17 cellular contexts compared by ENCODE assay signal in genomic region chr19:18840288-18841260, GRCh38. TPM values are rescaled to one million over a fixed set of nuclear protein-coding genes. Genes with fewer than 3 reads are reported as not detected.
DNase-seq lines count a peak whose midpoint lies in the region; ATAC-seq and TF ChIP-seq lines count a peak whose summit lies in the region.
"Had no signal": no experiment of that assay in that cellular context is flagged by ENCODE, and none has a peak within 500 bp of the region (broad histone marks: within the 10 kb centered on the region; RNA-seq: fewer than 3 reads in every experiment).

No MANE protein-coding gene starts in this region.

- no peak overlapping the region for H2AFZ ChIP-seq in hepatocyte

- no peak overlapping the region for H3K4me3 Mint-ChIP-seq in activated T-cell treated with anti-CD3 and anti-CD28 coated beads, Interleukin-2, amount 50 U/mL, for 24 hours
- H3K4me3 Mint-ChIP-seq: activated CD4-positive, alpha-beta memory T cell treated with anti-CD3 and anti-CD28 coated beads for 36 hours had no signal

- BruUV-seq in Panc1 (replicated peaks; lab: Mats Ljungman, UMichigan), result no TSS peak

- H4K20me1 ChIP-seq in hepatocyte (ENCODE audit: insufficient read depth, poor library complexity, severe bottlenecking), result peaks cover 100% of the 10 kb centered on the region

- H3K9me3 ChIP-seq in Panc1 (ENCODE audit: control insufficient read depth, insufficient read depth, low read depth, low read length) (no peaks in the 10 kb centered on the region), hepatocyte (ENCODE audit: low read depth) (no peaks in the 10 kb centered on the region), skeletal muscle tissue (ENCODE audit: control insufficient read depth in 3 of 3, low read length in 3 of 3) (no peaks in the 10 kb centered on the region)
- H3K9me3 ChIP-seq: lower lobe of right lung, ovary, tibial artery had no signal

- CTCF ChIA-PET in Panc1 (lab: Charles Lee), result no interaction called here

- TF ChIP-seq CTCF in Panc1 (IDR thresholded peaks at IDR 0.05) (no peak), hepatocyte (IDR thresholded peaks at IDR 0.05; ENCODE audit: poor library complexity) (no peak)

- intact Hi-C loops in Panc1 (cut with micrococcal nuclease; ENCODE audit: unreplicated experiment), result loop anchor here (10.0 kb wide), 1 partner anchor 56 kb away; no protein-coding TSS in a partner anchor

- H3K4me3 ChIP-seq in Panc1 (ENCODE audit: low read depth in 2 of 2, low read length in 2 of 2) (no peak overlapping the region), hepatocyte (no peak overlapping the region), skeletal muscle tissue (ENCODE audit: low read length in 3 of 3) (no peak overlapping the region)
- H3K4me3 ChIP-seq: lower lobe of right lung, ovary, tibial artery had no signal

- POLR2A ChIA-PET in Panc1 (lab: Charles Lee), result no interaction called here

- H3K27ac ChIP-seq in Panc1 (ENCODE audit: low read length) (no peak overlapping the region), hepatocyte (no peak overlapping the region), skeletal muscle tissue (ENCODE audit: low read depth, low read length) (no peak overlapping the region)
- H3K27ac ChIP-seq: ovary, tibial artery had no signal

- H3K4me1 ChIP-seq in Panc1 (ENCODE audit: control insufficient read depth, insufficient read depth, low read length) (peaks cover 3% of the 10 kb centered on the region; the same call in 1 of the 2 replicates), hepatocyte (ENCODE audit: insufficient read depth) (peaks cover 21% of the 10 kb centered on the region), skeletal muscle tissue (ENCODE audit: control insufficient read depth in 3 of 3, insufficient read depth in 3 of 3, low read length in 3 of 3) (peaks cover 63 to 86% (median 73%) of the 10 kb centered on the region in 3 donors)

- no peaks in the 10 kb centered on the region for H3K9me3 Mint-ChIP-seq in activated T-cell treated with anti-CD3 and anti-CD28 coated beads, Interleukin-2, amount 50 U/mL, for 24 hours
- H3K9me3 Mint-ChIP-seq: activated CD4-positive, alpha-beta memory T cell treated with anti-CD3 and anti-CD28 coated beads for 36 hours had no signal

- H3K36me3 ChIP-seq in Panc1 (ENCODE audit: control insufficient read depth, insufficient read depth, low read length) (no peaks in the 10 kb centered on the region; the same call in 1 of the 2 replicates), hepatocyte (replicated peaks; ENCODE audit: insufficient read depth, low read depth) (no peaks in the 10 kb centered on the region), skeletal muscle tissue (ENCODE audit: control insufficient read depth in 3 of 3, insufficient read depth in 3 of 3, low read length in 3 of 3) (peaks cover 0 to 5% (median 2%) of the 10 kb centered on the region in 3 donors)
- H3K36me3 ChIP-seq: ovary had no signal

- no peaks in the 10 kb centered on the region for H3K9me2 ChIP-seq in hepatocyte (replicated peaks; ENCODE audit: insufficient read depth)

- peaks cover 100% of the 10 kb centered on the region for H3K79me2 ChIP-seq in hepatocyte

- H3K27me3 Mint-ChIP-seq in activated T-cell treated with anti-CD3 and anti-CD28 coated beads, Interleukin-2, amount 50 U/mL, for 24 hours, result no peaks in the 10 kb centered on the region
- H3K27me3 Mint-ChIP-seq: activated CD4-positive, alpha-beta memory T cell treated with anti-CD3 and anti-CD28 coated beads for 36 hours had no signal

- peak overlapping the region; percentile 79 for H3K27ac Mint-ChIP-seq in activated T-cell treated with anti-CD3 and anti-CD28 coated beads, Interleukin-2, amount 50 U/mL, for 24 hours

- ATAC-seq in Panc1 (peak; percentile 46; the same call in 1 of the 2 replicates), HG02642 (IDR thresholded peaks at IDR 0.05; ENCODE audit: poor library complexity, unreplicated experiment) (no peak)

- H3K27me3 ChIP-seq in Panc1 (ENCODE audit: control insufficient read depth, insufficient read depth, low read length) (no peaks in the 10 kb centered on the region), hepatocyte (no peaks in the 10 kb centered on the region), skeletal muscle tissue (ENCODE audit: control insufficient read depth in 3 of 3, insufficient read depth in 3 of 3, low read length in 3 of 3) (no peaks in the 10 kb centered on the region)
- H3K27me3 ChIP-seq: ovary, tibial artery had no signal

- H3K36me3 Mint-ChIP-seq in activated T-cell treated with anti-CD3 and anti-CD28 coated beads, Interleukin-2, amount 50 U/mL, for 24 hours (ENCODE audit: low read depth), result peaks cover 75% of the 10 kb centered on the region

- DNase-seq in activated T-cell treated with anti-CD3 and anti-CD28 coated beads, Interleukin-2, amount 50 U/mL, for 24 hours, result no peak
- DNase-seq in activated T-cell treated with anti-CD3 and anti-CD28 coated beads, Interleukin-2, amount 50 U/mL, for 48 hours, result no peak
- DNase-seq in Panc1 (ENCODE audit: low read depth, low spot score) (no peak), hepatocyte (ENCODE audit: low spot score) (no peak), DMS114 treated with DMSO at 0.1 percent for 48 hours (lab: John Stamatoyannopoulos, UW; ENCODE audit: unreplicated experiment) (no peak), GM19240 (ENCODE audit: insufficient read length, low spot score) (no peak)
- DNase-seq: activated CD4-positive, alpha-beta memory T cell treated with anti-CD3 and anti-CD28 coated beads for 36 hours; activated naive CD4-positive, alpha-beta T cell treated with Interleukin-2 at 50 U/mL for 16 hours; DMS53; hypothalamus; lower lobe of right lung; NCI-H1694 treated with DMSO at 0.1 percent for 48 hours; T-helper 9 cell; tibial artery had no signal

- in situ Hi-C loops in Panc1 (cut with HindIII; ENCODE audit: low pct_unique_long_range_greater_than_20kb, low sequenced_read_pairs), result no loop called here

- WGBS in hepatocyte (ENCODE audit: low lambda C conversion rate, missing lambda C conversion rate), result 88% methylated on average over 26 of the region's 26 CpGs

- H3K4me2 ChIP-seq in hepatocyte, result peak overlapping the region; percentile 49

- peak overlapping the region; percentile 32 to 57 (median 51) for H3K9ac ChIP-seq in skeletal muscle tissue (ENCODE audit: low read depth in 1 of 3, low read length in 3 of 3)

- peaks cover 93% of the 10 kb centered on the region for H3K4me1 Mint-ChIP-seq in activated T-cell treated with anti-CD3 and anti-CD28 coated beads, Interleukin-2, amount 50 U/mL, for 24 hours (ENCODE audit: low read depth)

RNA-seq across cellular contexts. Expression of gene UPF1, which starts 8.8 kb away (rescaled TPM):
- 62.2 TPM for total RNA-seq in Panc1 (2021; ENCODE audit: unreplicated experiment)
- 53.7 TPM for polyA plus RNA-seq in Panc1 (2012; ENCODE audit: insufficient read length)
- total RNA-seq in hepatocyte, result 24.5 and 47.2 TPM in 2 replicates
- polyA plus RNA-seq in hepatocyte, result 22.2 and 27.0 TPM in 2 replicates
- total RNA-seq in skeletal muscle tissue, result 30.8 TPM

RNA-seq across cellular contexts. Expression of gene COMP, which starts 49.5 kb away (rescaled TPM):
- 0.69 TPM for total RNA-seq in Panc1 (2021; ENCODE audit: unreplicated experiment)
- polyA plus RNA-seq in Panc1 (2012; ENCODE audit: insufficient read length), result 0.80 TPM
- total RNA-seq in hepatocyte, result 2.8 and 3.0 TPM in 2 replicates
- 12.5 and 16.3 TPM in 2 replicates for polyA plus RNA-seq in hepatocyte
- 15.7 TPM for total RNA-seq in skeletal muscle tissue
- total RNA-seq: activated CD4-positive, alpha-beta memory T cell treated with anti-CD3 and anti-CD28 coated beads for 36 hours had no signal

RNA-seq across cellular contexts. Expression of gene CERS1, which starts 55.4 kb away (rescaled TPM):
- total RNA-seq in Panc1 (2021; ENCODE audit: unreplicated experiment) (4.5 TPM), hepatocyte (3.0 and 5.3 TPM in 2 replicates), skeletal muscle tissue (17.7 TPM)
- polyA plus RNA-seq in Panc1 (2012; ENCODE audit: insufficient read length), result 8.8 TPM
- polyA plus RNA-seq in hepatocyte, result 4.9 and 5.7 TPM in 2 replicates
- total RNA-seq: activated CD4-positive, alpha-beta memory T cell treated with anti-CD3 and anti-CD28 coated beads for 36 hours; lower lobe of right lung had no signal
